Comparison of ENCODE assay signal across 26 cellular contexts in genomic region chr6:145548941-145549652, GRCh38.
DNase-seq lines count a peak whose midpoint lies in the region; ATAC-seq and TF ChIP-seq lines count a peak whose summit lies in the region.
"Had no signal": no experiment of that assay in that cellular context is flagged by ENCODE, and none has a peak within 500 bp of the region (broad histone marks: within the 10 kb centered on the region; RNA-seq: fewer than 3 reads in every experiment).

No MANE protein-coding gene starts in this region.

- POLR2A ChIA-PET in MCF 10A (lab: Yijun Ruan, JAX): no interaction called here

- no peaks in the 10 kb centered on the region for H3K79me2 ChIP-seq in mammary epithelial cell (ENCODE audit: insufficient read depth, low read length)

- no peak overlapping the region for H3K9ac ChIP-seq in mammary epithelial cell (ENCODE audit: insufficient read depth, low read length)
- H3K9ac ChIP-seq: GM23248 had no signal

- H3K9me3 Mint-ChIP-seq in MCF 10A (ENCODE audit: unreplicated experiment) (no peaks in the 10 kb centered on the region), type B pancreatic cell (no peaks in the 10 kb centered on the region)
- no peaks in the 10 kb centered on the region for H3K9me3 Mint-ChIP-seq in activated naive CD4-positive, alpha-beta T cell treated with anti-CD3 and anti-CD28 coated beads, Interleukin-2, amount 50 U/mL, for 72 hours
- H3K9me3 Mint-ChIP-seq: CD8-positive, alpha-beta memory T cell had no signal

- H3K36me3 ChIP-seq in mammary epithelial cell (ENCODE audit: insufficient read depth, low read length): no peaks in the 10 kb centered on the region
- H3K36me3 ChIP-seq: BE2C had no signal

- H3K27ac ChIP-seq in mammary epithelial cell (ENCODE audit: insufficient read depth, low read depth, low read length) (no peak overlapping the region), epithelial cell of prostate (peak overlapping the region; percentile 1)
- H3K27ac ChIP-seq: 22Rv1, GM23248, RWPE1 had no signal

- peaks cover 20% of the 10 kb centered on the region for H3K4me1 Mint-ChIP-seq in MCF 10A (ENCODE audit: insufficient read depth, unreplicated experiment)
- H3K4me1 Mint-ChIP-seq in type B pancreatic cell (ENCODE audit: unreplicated experiment): peaks cover 4% of the 10 kb centered on the region
- H3K4me1 Mint-ChIP-seq: CD14-positive monocyte; CD8-positive, alpha-beta memory T cell had no signal

- H3K9me3 ChIP-seq in mammary epithelial cell (replicated peaks; ENCODE audit: insufficient read depth, low read length): no peaks in the 10 kb centered on the region
- H3K9me3 ChIP-seq: BE2C had no signal

- peak overlapping the region; percentile 50 for H3K27ac Mint-ChIP-seq in MCF 10A (ENCODE audit: low read depth, unreplicated experiment)
- H3K27ac Mint-ChIP-seq in type B pancreatic cell: no peak overlapping the region
- no peak overlapping the region for H3K27ac Mint-ChIP-seq in activated naive CD4-positive, alpha-beta T cell treated with anti-CD3 and anti-CD28 coated beads, Interleukin-2, amount 50 U/mL, for 72 hours
- H3K27ac Mint-ChIP-seq: CD14-positive monocyte; CD8-positive, alpha-beta memory T cell had no signal

- no peak overlapping the region for H3K4me2 ChIP-seq in mammary epithelial cell (ENCODE audit: insufficient read depth, low read depth, low read length)

- BruUV-seq in MCF 10A (replicated peaks; lab: Mats Ljungman, UMichigan) (no TSS peak), mammary epithelial cell (replicated peaks; lab: Mats Ljungman, UMichigan) (no TSS peak)

- intact Hi-C loops in MCF 10A (cut with micrococcal nuclease) (no loop called here), mammary epithelial cell (cut with micrococcal nuclease) (no loop called here)

- no peak for ATAC-seq in HG03097 (IDR thresholded peaks at IDR 0.05; ENCODE audit: low FRiP score, unreplicated experiment)
- no peak for ATAC-seq in activated naive CD4-positive, alpha-beta T cell treated with anti-CD3 and anti-CD28 coated beads, Interleukin-2, amount 50 U/mL, for 72 hours

- no peaks in the 10 kb centered on the region for H4K20me1 ChIP-seq in mammary epithelial cell (ENCODE audit: insufficient read depth, low read length)

- DNase-seq in MCF 10A (ENCODE audit: unreplicated experiment): no peak
- no peak for DNase-seq in mammary epithelial cell
- DNase-seq in OCI-M1 (lab: John Stamatoyannopoulos, UW): peak; percentile 65
- DNase-seq in epithelial cell of prostate (ENCODE audit: low read depth, low spot score): no peak
- no peak for DNase-seq in GM20000 (ENCODE audit: low spot score)
- DNase-seq in type B pancreatic cell (ENCODE audit: extremely low spot score, unreplicated experiment): no peak
- no peak for DNase-seq in activated naive CD4-positive, alpha-beta T cell treated with anti-CD3 and anti-CD28 coated beads, Interleukin-2, amount 50 U/mL, for 72 hours (ENCODE audit: low spot score in 2 of 2)
- DNase-seq: ACHN; BE2C; Calu3; CD8-positive, alpha-beta memory T cell; DMS79 treated with DMSO at 0.1 percent for 48 hours; GM23248; H7; KG1; NCI-H1092; NCI-H1436 treated with DMSO at 0.1 percent for 48 hours; NCI-H187 treated with DMSO at 0.1 percent for 48 hours; NCI-H2171 treated with DMSO at 0.1 percent for 48 hours; NCI-H524; NCI-H774; SHP77 had no signal

- WGBS in mammary epithelial cell (ENCODE audit: low coverage, missing lambda C conversion rate): 84% methylated on average over 3 of the region's 3 CpGs

- H3K36me3 Mint-ChIP-seq in MCF 10A (ENCODE audit: insufficient read depth, unreplicated experiment): peaks cover 3% of the 10 kb centered on the region
- no peaks in the 10 kb centered on the region for H3K36me3 Mint-ChIP-seq in type B pancreatic cell
- no peaks in the 10 kb centered on the region for H3K36me3 Mint-ChIP-seq in activated naive CD4-positive, alpha-beta T cell treated with anti-CD3 and anti-CD28 coated beads, Interleukin-2, amount 50 U/mL, for 72 hours
- H3K36me3 Mint-ChIP-seq: CD14-positive monocyte; CD8-positive, alpha-beta memory T cell had no signal

- CTCF ChIA-PET in MCF 10A (lab: Yijun Ruan, JAX): interaction anchor here (0.8 kb wide), 1 partner anchor 86 kb away, joined by 3 read pairs; no protein-coding TSS in a partner anchor
- CTCF ChIA-PET in mammary epithelial cell (lab: Charles Lee; ENCODE audit: low non-redundant PET): no interaction called here

- H3K4me3 Mint-ChIP-seq in MCF 10A (ENCODE audit: unreplicated experiment) (peak overlapping the region; percentile 45), type B pancreatic cell (no peak overlapping the region)
- H3K4me3 Mint-ChIP-seq: CD14-positive monocyte; CD8-positive, alpha-beta memory T cell had no signal

- TF ChIP-seq CTCF in MCF 10A (IDR thresholded peaks at IDR 0.05; ENCODE audit: unreplicated experiment): no peak
- no peak for TF ChIP-seq CTCF in mammary epithelial cell (conservative IDR thresholded peaks at IDR 0.05 in 1 of 2, IDR thresholded peaks at IDR 0.05 in 1 of 2; ENCODE audit: extremely low read depth in 1 of 2, insufficient read depth in 1 of 2, low read depth in 1 of 2, low read length in 2 of 2)
- TF ChIP-seq CTCF in GM20000 (IDR thresholded peaks at IDR 0.05; ENCODE audit: extremely low read depth, missing control alignments): no peak
- TF ChIP-seq CTCF in type B pancreatic cell (conservative IDR thresholded peaks at IDR 0.05): no peak

- H3K27me3 ChIP-seq in mammary epithelial cell (ENCODE audit: insufficient read depth, low read length): no peaks in the 10 kb centered on the region
- H3K27me3 ChIP-seq: BE2C had no signal

- H3K27me3 Mint-ChIP-seq in MCF 10A (ENCODE audit: insufficient read depth, unreplicated experiment): no peaks in the 10 kb centered on the region
- peaks cover 4% of the 10 kb centered on the region for H3K27me3 Mint-ChIP-seq in type B pancreatic cell

- no peak overlapping the region for H3K4me3 ChIP-seq in mammary epithelial cell (replicated peaks in 1 of 3; ENCODE audit: insufficient read depth in 1 of 3, low read depth in 2 of 3, low read length in 3 of 3)
- H3K4me3 ChIP-seq: GM23248 had no signal

- dilution Hi-C loops in mammary epithelial cell (cut with HindIII; ENCODE audit: low sequenced_read_pairs): no loop called here

- H3K4me1 ChIP-seq in mammary epithelial cell (ENCODE audit: insufficient read depth, low read length): peaks cover 33% of the 10 kb centered on the region
- H3K4me1 ChIP-seq: BE2C had no signal

- H2AFZ ChIP-seq in mammary epithelial cell (ENCODE audit: low read depth, low read length): no peak overlapping the region
- H2AFZ ChIP-seq: GM23248 had no signal

- in situ Hi-C loops in mammary epithelial cell (cut with MboI; ENCODE audit: low sequenced_read_pairs in 2 of 2): no loop called here
